ENCODE assay signal across 17 cellular contexts in the genomic region with DNA sequence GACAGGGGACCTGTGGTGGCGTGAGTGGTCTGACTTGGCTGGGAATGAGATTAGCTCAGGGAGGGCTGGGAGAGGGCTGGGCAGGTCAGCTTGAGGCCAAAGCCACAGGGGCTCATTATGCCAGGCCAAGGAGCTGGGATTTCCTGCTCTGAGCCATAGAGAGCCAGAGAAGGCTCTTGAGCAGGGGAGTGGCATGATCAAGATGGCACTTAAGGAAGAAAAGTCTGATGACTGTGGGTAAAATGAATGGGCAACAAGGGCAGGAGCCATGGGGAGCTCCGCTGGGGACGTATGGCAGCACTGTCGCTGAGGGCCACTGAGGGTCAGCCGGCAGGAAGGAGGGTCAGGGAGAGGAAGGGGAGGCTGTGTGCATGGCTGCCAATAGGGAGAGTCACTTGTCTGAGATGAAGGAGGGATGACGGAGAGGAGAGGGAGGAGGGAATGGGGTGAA. TPM values are rescaled to one million over a fixed set of nuclear protein-coding genes. Genes with fewer than 3 reads are reported as not detected.
"Had no signal": no experiment of that assay in that cellular context is flagged by ENCODE, and none has a peak within 500 bp of the region (broad histone marks: within the 10 kb centered on the region; RNA-seq: fewer than 3 reads in every experiment).

No MANE protein-coding gene starts in this region.

- H3K4me3 Mint-ChIP-seq: activated naive CD8-positive, alpha-beta T cell; memory B cell; natural killer cell treated with Interleukin-12 subunit alpha and Interleukin-12 subunit beta and Interleukin-15 and Interleukin-18, amount 100 ng/mL, for 72 hours had no signal

- H3K27me3 Mint-ChIP-seq: activated naive CD8-positive, alpha-beta T cell had no signal

- DNase-seq: activated CD4-positive, alpha-beta T cell treated with anti-CD3 and anti-CD28 coated beads, Interleukin-2, amount 50 U/mL, for 48 hours; activated CD4-positive, CD25-positive, alpha-beta regulatory T cell; activated CD8-positive, alpha-beta memory T cell treated with anti-CD3 and anti-CD28 coated beads, Interleukin-2, amount 50 U/mL, for 4 hours; amygdala; cerebellar nuclear complex; dermis blood vessel endothelial cell; erythroblast; hippocampal formation; stomach had no signal

- H3K27ac ChIP-seq: skin epidermis, stomach, vagina had no signal

- H3K9me3 Mint-ChIP-seq: activated T-helper 2 cell treated with anti-CD3 and anti-CD28 coated beads, Interferon-gamma antibody, Interleukin-2, Interleukin-4, amounts not matched to agents 10 μg/mL and 5 μg/mL and 100 μg/mL, durations not matched to agents 14 hours and 24 hours and 36 hours; memory B cell; natural killer cell treated with Interleukin-12 subunit alpha and Interleukin-12 subunit beta and Interleukin-15 and Interleukin-18, amount 100 ng/mL, for 72 hours had no signal

- H3K4me3 ChIP-seq: skin epidermis, stomach, vagina had no signal

- H3K36me3 Mint-ChIP-seq: activated naive CD8-positive, alpha-beta T cell; brain; memory B cell; natural killer cell treated with Interleukin-12 subunit alpha and Interleukin-12 subunit beta and Interleukin-15 and Interleukin-18, amount 100 ng/mL, for 72 hours had no signal

- H3K4me1 ChIP-seq: stomach, vagina had no signal

- ATAC-seq: natural killer cell treated with Interleukin-12 subunit alpha and Interleukin-12 subunit beta and Interleukin-15 and Interleukin-18, amount 100 ng/mL, for 72 hours had no signal

- H3K9me3 ChIP-seq: stomach, vagina had no signal

- H3K27ac Mint-ChIP-seq: activated naive CD8-positive, alpha-beta T cell; activated T-helper 2 cell treated with anti-CD3 and anti-CD28 coated beads, Interferon-gamma antibody, Interleukin-2, Interleukin-4, amounts not matched to agents 10 μg/mL and 5 μg/mL and 100 μg/mL, durations not matched to agents 14 hours and 24 hours and 36 hours; memory B cell; natural killer cell treated with Interleukin-12 subunit alpha and Interleukin-12 subunit beta and Interleukin-15 and Interleukin-18, amount 100 ng/mL, for 72 hours had no signal

RNA-seq across cellular contexts. Expression of a gene that starts 5.8 kb away (rescaled TPM):
- total RNA-seq: activated T-helper 2 cell treated with anti-CD3 and anti-CD28 coated beads, Interferon-gamma antibody, Interleukin-2, Interleukin-4, amounts not matched to agents 10 μg/mL and 5 μg/mL and 100 μg/mL, durations not matched to agents 14 hours and 24 hours and 36 hours; dermis blood vessel endothelial cell; natural killer cell treated with Interleukin-12 subunit alpha and Interleukin-12 subunit beta and Interleukin-15 and Interleukin-18, amount 100 ng/mL, for 72 hours; omental fat pad; stomach; vagina had no signal
- polyA plus RNA-seq: stomach had no signal
